Comparison of ENCODE assay signal across 11 cellular contexts in the genomic region with DNA sequence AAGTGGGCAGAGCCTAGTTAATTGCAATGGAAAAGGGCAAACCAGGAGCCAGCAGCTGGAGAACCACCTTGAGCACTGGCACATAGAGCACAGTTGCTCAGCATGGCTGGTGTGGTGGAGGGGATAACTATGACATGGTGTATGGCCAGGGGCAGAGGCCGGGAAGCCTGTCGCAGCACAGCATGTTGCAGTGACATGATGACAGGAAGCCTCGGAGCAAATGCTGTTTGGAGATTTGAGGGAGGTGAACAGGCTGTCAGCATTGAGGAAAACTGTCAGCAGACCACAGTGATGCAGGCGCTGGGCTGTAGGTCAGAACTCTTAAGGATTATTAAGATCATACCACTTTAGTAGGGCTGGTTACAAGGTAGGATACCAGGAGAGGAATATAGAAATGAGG.
"Had no signal": no experiment of that assay in that cellular context is flagged by ENCODE, and none has a peak within 500 bp of the region (broad histone marks: within the 10 kb centered on the region; RNA-seq: fewer than 3 reads in every experiment).

No MANE protein-coding gene starts in this region.

- H3K4me1 Mint-ChIP-seq: stimulated activated naive CD8-positive, alpha-beta T cell treated with anti-CD3 and anti-CD28 coated beads, Interleukin-15, amount 100 ng/mL, for 72 hours had no signal

- H3K27me3 ChIP-seq: neutrophil had no signal

- H3K27ac ChIP-seq: neutrophil, SK-N-MC had no signal

- DNase-seq: activated CD4-positive, alpha-beta T cell treated with anti-CD3 and anti-CD28 coated beads, Interleukin-2, amount 50 U/mL, for 1 hour; activated CD4-positive, CD25-positive, alpha-beta regulatory T cell; activated naive CD4-positive, alpha-beta T cell; anterior cingulate cortex; hippocampal formation; posterior cingulate gyrus; retina; small intestine; stimulated activated naive CD8-positive, alpha-beta T cell treated with anti-CD3 and anti-CD28 coated beads, Interleukin-15, amount 100 ng/mL, for 72 hours had no signal

- H3K4me3 ChIP-seq: SK-N-MC had no signal

- H3K9me3 ChIP-seq: neutrophil had no signal

- ATAC-seq: stimulated activated naive CD8-positive, alpha-beta T cell treated with anti-CD3 and anti-CD28 coated beads, Interleukin-15, amount 100 ng/mL, for 72 hours had no signal

- H3K36me3 ChIP-seq: neutrophil had no signal

- H3K4me3 Mint-ChIP-seq: stimulated activated naive CD8-positive, alpha-beta T cell treated with anti-CD3 and anti-CD28 coated beads, Interleukin-15, amount 100 ng/mL, for 72 hours had no signal
